Comparison of ENCODE assay signal across 27 cellular contexts in genomic region chr3:1561397-1561796, GRCh38.
"Had no signal": no experiment of that assay in that cellular context is flagged by ENCODE, and none has a peak within 500 bp of the region (broad histone marks: within the 10 kb centered on the region; RNA-seq: fewer than 3 reads in every experiment).

No MANE protein-coding gene starts in this region.

- H3K4me1 ChIP-seq: ascending aorta had no signal

- DNase-seq: activated B cell treated with CpG ODN at 0.5 μM for 24 hours; activated CD4-positive, alpha-beta memory T cell treated with anti-CD3 and anti-CD28 coated beads for 36 hours; activated CD4-positive, alpha-beta T cell treated with anti-CD3 and anti-CD28 coated beads for 4 hours; activated CD4-positive, alpha-beta T cell treated with anti-CD3 and anti-CD28 coated beads, Interleukin-2, amount 10 ng/mL, durations not matched to agents 24 days and 14 days; activated CD4-positive, alpha-beta T cell treated with anti-CD3 and anti-CD28 coated beads, Interleukin-2, amount 50 U/mL, for 1 hour; activated CD4-positive, alpha-beta T cell treated with anti-CD3 and anti-CD28 coated beads, Interleukin-2, amount 50 U/mL, for 4 hours; activated CD4-positive, CD25-positive, alpha-beta regulatory T cell treated with anti-CD3 and anti-CD28 coated beads, Interleukin-2, amount 50 U/mL, for 72 hours; activated CD8-positive, alpha-beta memory T cell treated with anti-CD3 and anti-CD28 coated beads, Interleukin-2, amount 50 U/mL, for 4 hours; activated CD8-positive, alpha-beta T cell treated with anti-CD3 and anti-CD28 coated beads for 36 hours; activated effector memory CD4-positive, alpha-beta T cell treated with anti-CD3 and anti-CD28 coated beads, Interleukin-2, amount 50 U/mL, for 16 hours; activated gamma-delta T cell treated with Interleukin-2 at 50 U/mL for 16 hours; activated naive CD4-positive, alpha-beta T cell; activated naive CD4-positive, alpha-beta T cell treated with anti-CD3 and anti-CD28 coated beads for 36 hours; activated naive CD4-positive, alpha-beta T cell treated with anti-CD3 and anti-CD28 coated beads, Interleukin-2, amount 50 U/mL, for 16 hours; activated naive CD8-positive, alpha-beta T cell treated with anti-CD3 and anti-CD28 coated beads for 36 hours; activated T-cell treated with anti-CD3 and anti-CD28 coated beads for 4 hours; activated T-cell treated with anti-CD3 and anti-CD28 coated beads, Interleukin-2, amount 50 U/mL, for 1 hour; activated T-cell treated with anti-CD3 and anti-CD28 coated beads, Interleukin-2, amount 50 U/mL, for 4 hours; activated T-cell treated with anti-CD3 and anti-CD28 coated beads, Interleukin-2, amount 50 U/mL, for 72 hours; amygdala; anterior cingulate cortex; caudate nucleus; T-helper 2 cell; T-helper 9 cell had no signal

- H3K27ac ChIP-seq: ascending aorta, cardiac muscle cell, VCaP had no signal

- H3K9me3 ChIP-seq: ascending aorta had no signal

- H3K4me3 ChIP-seq: ascending aorta, cardiac muscle cell had no signal

- H3K27me3 ChIP-seq: ascending aorta, cardiac muscle cell had no signal

- H3K36me3 ChIP-seq: ascending aorta, cardiac muscle cell had no signal
